In the genomic region with DNA sequence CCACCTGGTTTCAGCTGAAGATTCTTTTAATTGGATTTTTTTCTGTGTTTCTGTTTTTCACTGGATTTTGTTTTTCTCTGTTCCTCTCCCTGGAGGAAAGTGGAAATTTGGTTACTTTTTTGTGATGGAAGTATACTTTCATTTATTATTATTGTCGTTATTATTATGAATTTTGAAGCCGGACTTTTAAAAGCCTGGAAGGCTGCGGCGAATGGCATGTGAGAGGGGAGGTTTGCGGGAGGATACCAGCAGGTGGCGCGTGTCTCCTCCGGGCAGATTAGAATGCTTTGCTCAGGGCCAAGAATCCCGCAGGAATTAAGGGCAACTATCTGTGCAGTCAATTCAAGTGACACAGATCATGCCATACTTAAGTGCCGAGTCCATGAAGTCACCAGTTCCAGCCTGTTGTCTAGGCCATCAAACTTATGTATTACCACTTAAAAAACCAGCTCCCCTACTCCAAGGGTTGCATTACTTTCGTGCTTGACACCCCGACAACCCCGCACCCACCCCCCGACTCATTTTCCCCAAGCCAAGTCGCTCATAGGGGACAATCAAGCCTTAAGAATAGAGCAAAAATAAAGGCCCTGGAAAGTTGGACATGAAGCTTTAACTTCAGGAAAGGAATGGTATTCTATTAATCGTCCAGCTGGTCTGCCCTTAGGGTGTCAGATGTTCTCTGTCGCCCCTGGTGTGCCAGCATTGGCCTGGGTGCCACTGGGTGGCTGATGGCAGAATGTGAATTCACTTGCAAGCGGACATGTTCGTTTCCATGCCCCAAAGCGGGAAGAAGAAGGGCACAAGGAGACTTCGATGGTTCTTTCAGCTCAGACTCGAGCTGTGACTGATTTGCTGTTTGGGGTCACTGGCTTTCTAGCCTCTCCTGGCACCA, we compare ENCODE assay signal across 8 cellular contexts. TPM values are rescaled to one million over a fixed set of nuclear protein-coding genes. Genes with fewer than 3 reads are reported as not detected.
DNase-seq lines count a peak whose midpoint lies in the region; ATAC-seq and TF ChIP-seq lines count a peak whose summit lies in the region.

No MANE protein-coding gene starts in this region.

- CTCF ChIA-PET in mammary epithelial cell (lab: Charles Lee; ENCODE audit: low non-redundant PET): interaction anchor here (0.6 to 0.9 kb wide), 5 partner anchors 70 to 974 kb away, joined by 3 to 16 read pairs (median 4); no protein-coding TSS in a partner anchor

- no peak overlapping the region for H3K27ac ChIP-seq in mammary epithelial cell (ENCODE audit: insufficient read depth, low read depth, low read length)
- H3K27ac ChIP-seq in spleen: peak overlapping the region in 3 of 8 donors; percentile 88 to 94 (median 92)

- TF ChIP-seq CTCF in mammary epithelial cell (conservative IDR thresholded peaks at IDR 0.05 in 1 of 2, IDR thresholded peaks at IDR 0.05 in 1 of 2; ENCODE audit: extremely low read depth in 1 of 2, insufficient read depth in 1 of 2, low read depth in 1 of 2, low read length in 2 of 2) (peak; percentile 79 to 94), spleen (IDR thresholded peaks at IDR 0.05 in 8 of 11, conservative IDR thresholded peaks at IDR 0.05 in 3 of 11) (peak; percentile 61 to 92 (median 87))

- no peak for TF ChIP-seq POLR2A in spleen (IDR thresholded peaks at IDR 0.05)

- peaks cover 13% of the 10 kb centered on the region for H3K4me1 ChIP-seq in mammary epithelial cell (ENCODE audit: insufficient read depth, low read length)
- peaks cover 11 to 45% (median 41%) of the 10 kb centered on the region in 6 donors for H3K4me1 ChIP-seq in spleen

- no peaks in the 10 kb centered on the region for H3K27me3 ChIP-seq in mammary epithelial cell (ENCODE audit: insufficient read depth, low read length)
- no peaks in the 10 kb centered on the region for H3K27me3 ChIP-seq in spleen (replicated peaks in 1 of 7)

- intact Hi-C loops in mammary epithelial cell (cut with micrococcal nuclease): loop anchor here (1.0 to 5.0 kb wide), 4 partner anchors 51 to 170 kb away; no protein-coding TSS in a partner anchor
- intact Hi-C loops in spleen (cut with DNase I; ENCODE audit: low total_unique reads): loop anchor here (2.0 to 10.0 kb wide), 2 partner anchors 133 to 171 kb away; no protein-coding TSS in a partner anchor

- WGBS in mammary epithelial cell (ENCODE audit: low coverage, missing lambda C conversion rate): 26% methylated on average over 21 of the region's 22 CpGs
- 31 to 43% (median 38%) methylated on average over 21 to 22 of the region's 22 CpGs for WGBS in spleen, 5 donors

- H3K9ac ChIP-seq in mammary epithelial cell (ENCODE audit: insufficient read depth, low read length): no peak overlapping the region

- H3K36me3 ChIP-seq in mammary epithelial cell (ENCODE audit: insufficient read depth, low read length): no peaks in the 10 kb centered on the region
- H3K36me3 ChIP-seq in spleen: no peaks in the 10 kb centered on the region

- BruUV-seq in mammary epithelial cell (replicated peaks; lab: Mats Ljungman, UMichigan): no TSS peak

- dilution Hi-C loops in mammary epithelial cell (cut with HindIII; ENCODE audit: low sequenced_read_pairs): no loop called here

- H3K4me2 ChIP-seq in mammary epithelial cell (ENCODE audit: insufficient read depth, low read depth, low read length): peak overlapping the region; percentile 97

- in situ Hi-C loops in mammary epithelial cell (cut with MboI; ENCODE audit: low sequenced_read_pairs in 2 of 2): loop anchor here in 1 of 2 donors (10.0 kb wide), 1 partner anchor 173 kb away; no protein-coding TSS in a partner anchor

- peaks cover 4% of the 10 kb centered on the region for H4K20me1 ChIP-seq in mammary epithelial cell (ENCODE audit: insufficient read depth, low read length)

- no peak for ATAC-seq in HG02798 (IDR thresholded peaks at IDR 0.05; ENCODE audit: poor library complexity, unreplicated experiment)

- peak overlapping the region; percentile 97 for H2AFZ ChIP-seq in mammary epithelial cell (ENCODE audit: low read depth, low read length)

- peak overlapping the region in 2 of 3 experiments; percentile 96 to 98 for H3K4me3 ChIP-seq in mammary epithelial cell (replicated peaks in 1 of 3; ENCODE audit: insufficient read depth in 1 of 3, low read depth in 2 of 3, low read length in 3 of 3)
- peak overlapping the region in 6 of 8 donors; percentile 93 to 100 (median 98) for H3K4me3 ChIP-seq in spleen

- peaks cover 42% of the 10 kb centered on the region for H3K79me2 ChIP-seq in mammary epithelial cell (ENCODE audit: insufficient read depth, low read length)

- DNase-seq in NCI-H1417 (lab: John Stamatoyannopoulos, UW): peak; percentile 44 to 80 (median 70)
- DNase-seq in NCI-H1417 treated with DMSO at 0.1 percent for 48 hours (lab: John Stamatoyannopoulos, UW): no peak
- DNase-seq in NCI-H187 (lab: John Stamatoyannopoulos, UW): peak; percentile 46 to 62
- peak; percentile 72 for DNase-seq in UCSD-AML1 (lab: John Stamatoyannopoulos, UW; ENCODE audit: unreplicated experiment)
- DNase-seq in mammary epithelial cell: peak; percentile 56
- DNase-seq in iris pigment epithelial cell (ENCODE audit: low read depth): peak; percentile 67
- DNase-seq in spleen: peak; percentile 91

- no peaks in the 10 kb centered on the region for H3K9me3 ChIP-seq in mammary epithelial cell (replicated peaks; ENCODE audit: insufficient read depth, low read length)
- no peaks in the 10 kb centered on the region for H3K9me3 ChIP-seq in spleen

RNA-seq across cellular contexts. Expression of gene LRCH1, which starts 1.3 kb away (rescaled TPM):
- total RNA-seq in mammary epithelial cell (10 to 100 TPM; 13.2 to 21.2 TPM), spleen (10 to 100 TPM; 31.0 to 41.6 (median 38.6) TPM)
- polyA plus RNA-seq in mammary epithelial cell (10.3 TPM), spleen (10 to 100 TPM in 1 of 3 donors, 1 to 10 TPM in 2; 7.4 to 10.0 (median 7.4) TPM)
- 20.1 TPM for polyA minus RNA-seq in mammary epithelial cell
